In the genomic region with DNA sequence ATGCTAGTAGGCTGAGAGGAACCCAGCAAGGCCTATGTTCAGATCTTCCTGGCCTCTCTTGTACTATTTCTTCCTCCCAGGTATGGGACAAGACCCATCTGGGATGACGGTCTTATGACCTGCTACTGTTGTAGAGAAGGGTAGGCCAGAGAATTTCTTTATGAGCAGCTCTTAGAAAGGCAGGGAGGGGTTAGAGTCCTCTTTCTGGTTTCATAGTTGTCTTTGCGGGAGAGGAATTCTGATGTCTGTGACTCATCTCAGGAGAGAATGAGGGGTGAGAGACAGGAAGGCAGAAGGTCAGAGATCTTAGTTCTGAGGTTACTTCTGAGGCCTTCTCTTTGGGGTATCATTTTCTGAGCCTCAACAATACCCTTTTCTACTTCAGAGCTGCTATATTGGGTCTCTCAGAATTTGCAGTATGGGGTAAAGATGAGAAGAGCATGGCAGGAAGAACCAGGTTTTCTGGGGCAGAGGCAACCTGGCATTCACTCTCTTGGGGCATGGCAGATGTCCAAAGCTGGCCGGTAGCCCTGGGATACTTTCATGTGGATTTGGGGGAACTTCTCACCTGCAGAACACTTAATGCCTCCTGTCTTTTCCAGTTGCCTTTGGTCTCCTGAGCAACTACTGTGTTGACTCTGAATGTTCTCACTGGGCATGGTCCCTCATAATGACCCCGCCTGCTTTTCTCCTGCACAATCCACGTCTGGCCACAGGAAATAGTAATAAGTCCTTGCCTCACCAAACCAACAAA, we compare ENCODE assay signal across 10 cellular contexts.
A peak's percentile ranks its signal among the peaks of the same experiment; 100 is the strongest.
DNase-seq lines count a peak whose midpoint lies in the region; ATAC-seq and TF ChIP-seq lines count a peak whose summit lies in the region.
"Had no signal": no experiment of that assay in that cellular context is flagged by ENCODE, and none has a peak within 500 bp of the region (broad histone marks: within the 10 kb centered on the region; RNA-seq: fewer than 3 reads in every experiment).

No MANE protein-coding gene starts in this region.

- WGBS in esophagus squamous epithelium, 2 donors: 64 to 78% methylated on average over 5 of the region's 5 CpGs

- no peaks in the 10 kb centered on the region for H3K27me3 ChIP-seq in esophagus squamous epithelium
- H3K27me3 ChIP-seq: upper lobe of left lung had no signal

- DNase-seq in AG08396 (ENCODE audit: low spot score) (peak; percentile 19), esophagus squamous epithelium (lab: John Stamatoyannopoulos, UW) (no peak), NCI-H774 (lab: John Stamatoyannopoulos, UW) (no peak), DMS53 (lab: John Stamatoyannopoulos, UW) (no peak)
- no peak for DNase-seq in central memory CD4-positive, alpha-beta T cell
- DNase-seq in activated T-cell treated with anti-CD3 and anti-CD28 coated beads, Interleukin-2, amount 50 U/mL, for 48 hours: no peak
- DNase-seq: upper lobe of left lung had no signal

- H3K4me1 ChIP-seq in esophagus squamous epithelium: peaks cover 0 to 23% (median 0%) of the 10 kb centered on the region in 3 donors
- H3K4me1 ChIP-seq: upper lobe of left lung had no signal

- ATAC-seq in GM21360 (IDR thresholded peaks at IDR 0.05; ENCODE audit: unreplicated experiment) (peak; percentile 97), HG03457 (IDR thresholded peaks at IDR 0.05; ENCODE audit: unreplicated experiment) (peak; percentile 73)

- no peak overlapping the region for H3K4me3 ChIP-seq in esophagus squamous epithelium
- H3K4me3 ChIP-seq: lung, upper lobe of left lung had no signal

- no peak for TF ChIP-seq CTCF in esophagus squamous epithelium (IDR thresholded peaks at IDR 0.05)

- H3K36me3 ChIP-seq in esophagus squamous epithelium: peaks cover 0 to 46% (median 0%) of the 10 kb centered on the region in 3 donors

- no peak for TF ChIP-seq POLR2A in esophagus squamous epithelium (IDR thresholded peaks at IDR 0.05)

- no peaks in the 10 kb centered on the region for H3K9me3 ChIP-seq in esophagus squamous epithelium
- H3K9me3 ChIP-seq: upper lobe of left lung had no signal

- peak overlapping the region in 3 of 4 donors; percentile 61 to 80 (median 72) for H3K27ac ChIP-seq in esophagus squamous epithelium
- H3K27ac ChIP-seq: upper lobe of left lung had no signal

- intact Hi-C loops in esophagus squamous epithelium (cut with DNase I): no loop called here
